8 cellular contexts compared by ENCODE assay signal in genomic region chr3:126954141-126954845, GRCh38. TPM values are rescaled to one million over a fixed set of nuclear protein-coding genes. Genes with fewer than 3 reads are reported as not detected.
DNase-seq lines count a peak whose midpoint lies in the region; ATAC-seq and TF ChIP-seq lines count a peak whose summit lies in the region.

No MANE protein-coding gene starts in this region.

- no peak for DNase-seq in natural killer cell treated with Interleukin-12 subunit alpha and Interleukin-12 subunit beta and Interleukin-15 and Interleukin-18, amount 100 ng/mL, for 72 hours (ENCODE audit: low spot score)
- DNase-seq in natural killer cell (no peak), RPMI7951 (ENCODE audit: low read depth) (peak; percentile 60), NCI-H1694 (lab: John Stamatoyannopoulos, UW) (no peak), left lobe of liver (ENCODE audit: low spot score) (no peak), progenitor cell of endocrine pancreas (ENCODE audit: low spot score, unreplicated experiment) (no peak), nephron progenitor cell (no peak)

- H3K4me3 Mint-ChIP-seq in natural killer cell treated with Interleukin-12 subunit alpha and Interleukin-12 subunit beta and Interleukin-15 and Interleukin-18, amount 100 ng/mL, for 72 hours: no peak overlapping the region
- H3K4me3 Mint-ChIP-seq in natural killer cell (no peak overlapping the region), progenitor cell of endocrine pancreas (ENCODE audit: low read depth) (no peak overlapping the region), nephron progenitor cell (no peak overlapping the region)

- H3K27me3 Mint-ChIP-seq in natural killer cell treated with Interleukin-12 subunit alpha and Interleukin-12 subunit beta and Interleukin-15 and Interleukin-18, amount 100 ng/mL, for 72 hours: no peaks in the 10 kb centered on the region
- no peaks in the 10 kb centered on the region for H3K27me3 Mint-ChIP-seq in natural killer cell (ENCODE audit: low read depth in 2 of 2)
- H3K27me3 Mint-ChIP-seq in progenitor cell of endocrine pancreas: no peaks in the 10 kb centered on the region
- peaks cover 6% of the 10 kb centered on the region for H3K27me3 Mint-ChIP-seq in nephron progenitor cell (ENCODE audit: low read depth, poor library complexity)

- no peak overlapping the region for H3K27ac Mint-ChIP-seq in natural killer cell treated with Interleukin-12 subunit alpha and Interleukin-12 subunit beta and Interleukin-15 and Interleukin-18, amount 100 ng/mL, for 72 hours
- no peak overlapping the region for H3K27ac Mint-ChIP-seq in natural killer cell
- H3K27ac Mint-ChIP-seq in progenitor cell of endocrine pancreas: no peak overlapping the region
- H3K27ac Mint-ChIP-seq in nephron progenitor cell: no peak overlapping the region

- ATAC-seq in natural killer cell treated with Interleukin-12 subunit alpha and Interleukin-12 subunit beta and Interleukin-15 and Interleukin-18, amount 100 ng/mL, for 72 hours: peak; percentile 48 to 55
- ATAC-seq in natural killer cell (no peak), HG02840 (IDR thresholded peaks at IDR 0.05; ENCODE audit: low FRiP score, unreplicated experiment) (peak; percentile 47), left lobe of liver (no peak)

- H3K4me1 Mint-ChIP-seq in natural killer cell treated with Interleukin-12 subunit alpha and Interleukin-12 subunit beta and Interleukin-15 and Interleukin-18, amount 100 ng/mL, for 72 hours (ENCODE audit: low read depth in 2 of 2): no peaks in the 10 kb centered on the region
- H3K4me1 Mint-ChIP-seq in natural killer cell (no peaks in the 10 kb centered on the region), progenitor cell of endocrine pancreas (ENCODE audit: low read depth) (no peaks in the 10 kb centered on the region), nephron progenitor cell (peaks cover 5% of the 10 kb centered on the region)

- no peaks in the 10 kb centered on the region for H3K36me3 Mint-ChIP-seq in natural killer cell treated with Interleukin-12 subunit alpha and Interleukin-12 subunit beta and Interleukin-15 and Interleukin-18, amount 100 ng/mL, for 72 hours
- H3K36me3 Mint-ChIP-seq in natural killer cell: no peaks in the 10 kb centered on the region
- no peaks in the 10 kb centered on the region for H3K36me3 Mint-ChIP-seq in progenitor cell of endocrine pancreas (ENCODE audit: insufficient read depth)
- H3K36me3 Mint-ChIP-seq in nephron progenitor cell (ENCODE audit: low read depth): no peaks in the 10 kb centered on the region

- intact Hi-C loops in natural killer cell (cut with micrococcal nuclease): no loop called here

- H3K9me3 Mint-ChIP-seq in natural killer cell treated with Interleukin-12 subunit alpha and Interleukin-12 subunit beta and Interleukin-15 and Interleukin-18, amount 100 ng/mL, for 72 hours: no peaks in the 10 kb centered on the region
- H3K9me3 Mint-ChIP-seq in natural killer cell: no peaks in the 10 kb centered on the region
- no peaks in the 10 kb centered on the region for H3K9me3 Mint-ChIP-seq in progenitor cell of endocrine pancreas (ENCODE audit: low read depth)
- no peaks in the 10 kb centered on the region for H3K9me3 Mint-ChIP-seq in nephron progenitor cell

- no peak for TF ChIP-seq CTCF in natural killer cell (IDR thresholded peaks at IDR 0.05)
- TF ChIP-seq CTCF in progenitor cell of endocrine pancreas (IDR thresholded peaks at IDR 0.05; ENCODE audit: unreplicated experiment): no peak
- TF ChIP-seq CTCF in nephron progenitor cell (IDR thresholded peaks at IDR 0.05): no peak

RNA-seq across cellular contexts. Expression of gene PLXNA1, which starts 28.6 kb away (rescaled TPM):
- 1 to 10 TPM; 3.4 to 7.9 TPM for total RNA-seq in natural killer cell treated with Interleukin-12 subunit alpha and Interleukin-12 subunit beta and Interleukin-15 and Interleukin-18, amount 100 ng/mL, for 72 hours
- total RNA-seq in natural killer cell: 1 to 10 TPM; 2.5 to 4.3 (median 2.8) TPM
- total RNA-seq in RPMI7951 (2014; rRNA removed; shearing (Covaris generic)): 44.0 and 60.2 TPM in 2 replicates
- total RNA-seq in left lobe of liver: 3.4 TPM
- 104 and 107 TPM in 2 replicates for total RNA-seq in progenitor cell of endocrine pancreas

Comparison
In these comparisons a context has a peak if more than half of its experiments do, and no peak if none do; other contexts are left out.
1. ATAC-seq: peak in natural killer cell treated with Interleukin-12 subunit alpha and Interleukin-12 subunit beta and Interleukin-15 and Interleukin-18, amount 100 ng/mL, for 72 hours (2 of 2) and HG02840 (single experiment); none in natural killer cell (0 of 3) and left lobe of liver (single experiment).